ENCODE assay signal across 2 cellular contexts in the genomic region with DNA sequence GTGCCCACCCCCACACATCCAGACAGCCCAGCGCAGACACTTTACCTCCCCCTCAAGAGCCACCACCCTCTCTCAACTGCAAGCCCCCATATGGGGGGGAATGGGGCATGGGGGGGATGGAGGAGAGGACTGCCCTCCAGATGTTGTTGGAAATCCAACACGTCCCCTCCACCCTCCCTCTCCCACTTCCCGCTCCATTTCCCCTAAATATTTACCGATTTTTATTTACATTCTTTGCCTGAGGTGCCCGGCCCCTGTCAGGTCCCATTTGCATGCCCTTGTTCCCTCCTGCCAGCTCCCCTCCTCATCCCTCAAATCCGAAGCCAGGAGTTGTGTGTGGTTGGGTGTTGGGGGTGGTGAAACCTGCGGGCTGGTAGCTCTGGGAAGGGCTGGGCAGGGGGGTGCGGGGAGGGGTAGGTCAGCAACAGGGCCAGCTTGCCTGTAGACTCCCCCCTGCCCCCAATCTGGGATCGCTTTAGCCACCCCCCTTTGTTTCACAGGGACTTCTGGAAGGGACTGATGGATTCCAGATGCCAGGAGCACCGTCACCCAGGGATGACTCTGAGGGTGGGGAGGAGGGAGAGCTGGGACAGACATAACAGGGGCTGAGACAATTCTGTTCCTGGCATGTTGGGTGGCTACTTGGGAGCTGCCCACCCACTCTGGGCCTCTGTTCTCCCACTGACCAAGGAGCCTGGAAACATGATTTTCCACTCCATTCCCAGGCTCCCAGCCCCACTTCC.
TF ChIP-seq lines count a peak whose summit lies in the region.

No MANE protein-coding gene starts in this region.

TF ChIP-seq in HepG2, 621 proteins besides CTCF, POLR2A, EP300 and RAD21:
- TF ChIP-seq ARNTL (CRISPR knock-in tag; IDR thresholded peaks at IDR 0.05) (no peak), ERF (CRISPR knock-in tag; IDR thresholded peaks at IDR 0.05) (no peak), ZKSCAN5 (CRISPR knock-in tag; IDR thresholded peaks at IDR 0.05) (no peak), MYC (CRISPR knock-in tag; IDR thresholded peaks at IDR 0.05; ENCODE audit: borderline replicate concordance) (no peak), ZNF263 (CRISPR knock-in tag; IDR thresholded peaks at IDR 0.05) (peak; percentile 98), TARDBP (CRISPR knock-in tag; IDR thresholded peaks at IDR 0.05) (no peak), HDAC6 (IDR thresholded peaks at IDR 0.05; ENCODE audit: low read depth, low read length) (no peak), ZNF12 (CRISPR knock-in tag; IDR thresholded peaks at IDR 0.05) (no peak)
- TF ChIP-seq, protein P1, sequence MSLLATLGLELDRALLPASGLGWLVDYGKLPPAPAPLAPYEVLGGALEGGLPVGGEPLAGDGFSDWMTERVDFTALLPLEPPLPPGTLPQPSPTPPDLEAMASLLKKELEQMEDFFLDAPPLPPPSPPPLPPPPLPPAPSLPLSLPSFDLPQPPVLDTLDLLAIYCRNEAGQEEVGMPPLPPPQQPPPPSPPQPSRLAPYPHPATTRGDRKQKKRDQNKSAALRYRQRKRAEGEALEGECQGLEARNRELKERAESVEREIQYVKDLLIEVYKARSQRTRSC (CRISPR knock-in tag; IDR thresholded peaks at IDR 0.05; ENCODE audit: low read depth): no peak

TF ChIP-seq in WTC11, 78 proteins besides CTCF, POLR2A, EP300 and RAD21:
- TF ChIP-seq ZNF263 (CRISPR knock-in tag; IDR thresholded peaks at IDR 0.05; ENCODE audit: low read depth): peak; percentile 96
- TF ChIP-seq, protein P2, sequence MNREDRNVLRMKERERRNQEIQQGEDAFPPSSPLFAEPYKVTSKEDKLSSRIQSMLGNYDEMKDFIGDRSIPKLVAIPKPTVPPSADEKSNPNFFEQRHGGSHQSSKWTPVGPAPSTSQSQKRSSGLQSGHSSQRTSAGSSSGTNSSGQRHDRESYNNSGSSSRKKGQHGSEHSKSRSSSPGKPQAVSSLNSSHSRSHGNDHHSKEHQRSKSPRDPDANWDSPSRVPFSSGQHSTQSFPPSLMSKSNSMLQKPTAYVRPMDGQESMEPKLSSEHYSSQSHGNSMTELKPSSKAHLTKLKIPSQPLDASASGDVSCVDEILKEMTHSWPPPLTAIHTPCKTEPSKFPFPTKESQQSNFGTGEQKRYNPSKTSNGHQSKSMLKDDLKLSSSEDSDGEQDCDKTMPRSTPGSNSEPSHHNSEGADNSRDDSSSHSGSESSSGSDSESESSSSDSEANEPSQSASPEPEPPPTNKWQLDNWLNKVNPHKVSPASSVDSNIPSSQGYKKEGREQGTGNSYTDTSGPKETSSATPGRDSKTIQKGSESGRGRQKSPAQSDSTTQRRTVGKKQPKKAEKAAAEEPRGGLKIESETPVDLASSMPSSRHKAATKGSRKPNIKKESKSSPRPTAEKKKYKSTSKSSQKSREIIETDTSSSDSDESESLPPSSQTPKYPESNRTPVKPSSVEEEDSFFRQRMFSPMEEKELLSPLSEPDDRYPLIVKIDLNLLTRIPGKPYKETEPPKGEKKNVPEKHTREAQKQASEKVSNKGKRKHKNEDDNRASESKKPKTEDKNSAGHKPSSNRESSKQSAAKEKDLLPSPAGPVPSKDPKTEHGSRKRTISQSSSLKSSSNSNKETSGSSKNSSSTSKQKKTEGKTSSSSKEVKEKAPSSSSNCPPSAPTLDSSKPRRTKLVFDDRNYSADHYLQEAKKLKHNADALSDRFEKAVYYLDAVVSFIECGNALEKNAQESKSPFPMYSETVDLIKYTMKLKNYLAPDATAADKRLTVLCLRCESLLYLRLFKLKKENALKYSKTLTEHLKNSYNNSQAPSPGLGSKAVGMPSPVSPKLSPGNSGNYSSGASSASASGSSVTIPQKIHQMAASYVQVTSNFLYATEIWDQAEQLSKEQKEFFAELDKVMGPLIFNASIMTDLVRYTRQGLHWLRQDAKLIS (CRISPR knock-in tag; IDR thresholded peaks at IDR 0.05; ENCODE audit: borderline replicate concordance): no peak
- TF ChIP-seq, protein P3, sequence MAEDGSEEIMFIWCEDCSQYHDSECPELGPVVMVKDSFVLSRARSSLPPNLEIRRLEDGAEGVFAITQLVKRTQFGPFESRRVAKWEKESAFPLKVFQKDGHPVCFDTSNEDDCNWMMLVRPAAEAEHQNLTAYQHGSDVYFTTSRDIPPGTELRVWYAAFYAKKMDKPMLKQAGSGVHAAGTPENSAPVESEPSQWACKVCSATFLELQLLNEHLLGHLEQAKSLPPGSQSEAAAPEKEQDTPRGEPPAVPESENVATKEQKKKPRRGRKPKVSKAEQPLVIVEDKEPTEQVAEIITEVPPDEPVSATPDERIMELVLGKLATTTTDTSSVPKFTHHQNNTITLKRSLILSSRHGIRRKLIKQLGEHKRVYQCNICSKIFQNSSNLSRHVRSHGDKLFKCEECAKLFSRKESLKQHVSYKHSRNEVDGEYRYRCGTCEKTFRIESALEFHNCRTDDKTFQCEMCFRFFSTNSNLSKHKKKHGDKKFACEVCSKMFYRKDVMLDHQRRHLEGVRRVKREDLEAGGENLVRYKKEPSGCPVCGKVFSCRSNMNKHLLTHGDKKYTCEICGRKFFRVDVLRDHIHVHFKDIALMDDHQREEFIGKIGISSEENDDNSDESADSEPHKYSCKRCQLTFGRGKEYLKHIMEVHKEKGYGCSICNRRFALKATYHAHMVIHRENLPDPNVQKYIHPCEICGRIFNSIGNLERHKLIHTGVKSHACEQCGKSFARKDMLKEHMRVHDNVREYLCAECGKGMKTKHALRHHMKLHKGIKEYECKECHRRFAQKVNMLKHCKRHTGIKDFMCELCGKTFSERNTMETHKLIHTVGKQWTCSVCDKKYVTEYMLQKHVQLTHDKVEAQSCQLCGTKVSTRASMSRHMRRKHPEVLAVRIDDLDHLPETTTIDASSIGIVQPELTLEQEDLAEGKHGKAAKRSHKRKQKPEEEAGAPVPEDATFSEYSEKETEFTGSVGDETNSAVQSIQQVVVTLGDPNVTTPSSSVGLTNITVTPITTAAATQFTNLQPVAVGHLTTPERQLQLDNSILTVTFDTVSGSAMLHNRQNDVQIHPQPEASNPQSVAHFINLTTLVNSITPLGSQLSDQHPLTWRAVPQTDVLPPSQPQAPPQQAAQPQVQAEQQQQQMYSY (CRISPR knock-in tag; IDR thresholded peaks at IDR 0.05): peak; percentile 51; the same call in 1 of the 2 replicates
- TF ChIP-seq, protein P4, sequence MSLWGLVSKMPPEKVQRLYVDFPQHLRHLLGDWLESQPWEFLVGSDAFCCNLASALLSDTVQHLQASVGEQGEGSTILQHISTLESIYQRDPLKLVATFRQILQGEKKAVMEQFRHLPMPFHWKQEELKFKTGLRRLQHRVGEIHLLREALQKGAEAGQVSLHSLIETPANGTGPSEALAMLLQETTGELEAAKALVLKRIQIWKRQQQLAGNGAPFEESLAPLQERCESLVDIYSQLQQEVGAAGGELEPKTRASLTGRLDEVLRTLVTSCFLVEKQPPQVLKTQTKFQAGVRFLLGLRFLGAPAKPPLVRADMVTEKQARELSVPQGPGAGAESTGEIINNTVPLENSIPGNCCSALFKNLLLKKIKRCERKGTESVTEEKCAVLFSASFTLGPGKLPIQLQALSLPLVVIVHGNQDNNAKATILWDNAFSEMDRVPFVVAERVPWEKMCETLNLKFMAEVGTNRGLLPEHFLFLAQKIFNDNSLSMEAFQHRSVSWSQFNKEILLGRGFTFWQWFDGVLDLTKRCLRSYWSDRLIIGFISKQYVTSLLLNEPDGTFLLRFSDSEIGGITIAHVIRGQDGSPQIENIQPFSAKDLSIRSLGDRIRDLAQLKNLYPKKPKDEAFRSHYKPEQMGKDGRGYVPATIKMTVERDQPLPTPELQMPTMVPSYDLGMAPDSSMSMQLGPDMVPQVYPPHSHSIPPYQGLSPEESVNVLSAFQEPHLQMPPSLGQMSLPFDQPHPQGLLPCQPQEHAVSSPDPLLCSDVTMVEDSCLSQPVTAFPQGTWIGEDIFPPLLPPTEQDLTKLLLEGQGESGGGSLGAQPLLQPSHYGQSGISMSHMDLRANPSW (CRISPR knock-in tag; conservative IDR thresholded peaks at IDR 0.05; ENCODE audit: low read depth): no peak
TF ChIP-seq in WTC11: peak in this region for 2.
